ENCODE assay signal across 14 cellular contexts in the genomic region with DNA sequence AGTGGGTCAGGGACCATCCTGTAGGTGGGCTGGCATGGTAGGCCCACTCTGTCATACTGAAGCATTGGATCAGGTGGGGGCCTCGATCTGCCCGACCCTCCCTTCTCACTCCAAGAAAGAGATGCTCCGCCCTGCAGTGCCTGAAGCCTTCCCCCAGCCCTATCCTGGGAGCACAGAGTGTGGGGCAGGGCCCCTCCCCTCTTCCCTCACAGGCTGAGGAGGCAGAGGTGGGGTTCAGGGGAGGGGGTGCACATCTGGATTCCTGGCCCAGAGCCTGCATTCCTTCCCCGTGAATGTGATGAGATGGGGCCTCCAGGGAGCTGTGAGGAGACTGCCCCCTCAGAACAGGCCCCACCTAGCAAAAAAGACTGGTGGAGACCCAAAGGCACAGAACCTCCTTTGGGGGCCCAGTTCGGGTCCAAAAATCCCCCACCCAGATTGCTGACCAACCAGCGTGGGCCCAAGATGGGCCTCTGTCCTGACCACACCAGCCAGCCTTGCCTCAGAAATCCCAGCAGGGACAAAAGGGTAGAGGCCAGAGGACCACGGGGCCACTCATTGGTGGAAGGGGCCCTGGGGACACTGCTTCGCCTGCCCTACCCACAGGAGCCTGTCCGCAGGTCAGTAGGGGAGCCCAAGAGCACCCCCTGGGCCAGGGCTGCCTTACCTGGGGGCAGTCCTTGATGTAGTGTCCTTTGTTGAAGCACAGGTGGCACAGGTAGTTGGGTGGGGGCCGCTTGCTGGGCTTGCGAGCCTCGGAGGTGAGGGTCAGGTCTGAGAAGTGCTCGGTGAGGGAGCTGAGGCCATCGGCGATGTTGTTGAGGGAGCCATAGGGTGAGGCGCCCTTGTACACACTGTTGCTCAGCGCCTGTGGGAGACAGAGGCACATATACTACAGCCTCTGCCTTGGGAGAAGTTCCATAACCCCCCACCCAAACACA. TPM values are rescaled to one million over a fixed set of nuclear protein-coding genes. Genes with fewer than 3 reads are reported as not detected.
DNase-seq lines count a peak whose midpoint lies in the region; ATAC-seq and TF ChIP-seq lines count a peak whose summit lies in the region.
"Had no signal": no experiment of that assay in that cellular context is flagged by ENCODE, and none has a peak within 500 bp of the region (broad histone marks: within the 10 kb centered on the region; RNA-seq: fewer than 3 reads in every experiment).

No MANE protein-coding gene starts in this region.

- POLR2A ChIA-PET in A673 (lab: Charles Lee; ENCODE audit: low non-redundant PET) (no interaction called here), WTC11 (lab: Charles Lee) (no interaction called here)

- H3K4me1 ChIP-seq in A673 (ENCODE audit: insufficient read depth, low read length, poor library complexity, severe bottlenecking) = peaks cover 7% of the 10 kb centered on the region

- intact Hi-C loops in A673 (cut with micrococcal nuclease; ENCODE audit: unreplicated experiment) = no loop called here
- intact Hi-C loops in left ventricle myocardium superior (cut with micrococcal nuclease) = no loop called here
- intact Hi-C loops in sciatic nerve (cut with DNase I) = no loop called here

- H3K36me3 ChIP-seq in A673 (ENCODE audit: insufficient read depth, low read length, poor library complexity, severe bottlenecking) = no peaks in the 10 kb centered on the region
- H3K36me3 ChIP-seq in WERI-Rb-1 = no peaks in the 10 kb centered on the region

- peaks cover 14% of the 10 kb centered on the region for H3K4me1 Mint-ChIP-seq in WTC11
- H3K4me1 Mint-ChIP-seq: IgD-negative memory B cell had no signal

- CTCF ChIA-PET in A673 (lab: Charles Lee) (no interaction called here), WTC11 (lab: Charles Lee) (interaction anchor here (1.1 to 2.6 kb wide), 2 partner anchors 35 to 56 kb away, joined by 3 to 8 read pairs; no protein-coding TSS in a partner anchor)

- peaks cover 5% of the 10 kb centered on the region; the same call in 1 of the 2 replicates for H3K9me3 Mint-ChIP-seq in WTC11
- H3K9me3 Mint-ChIP-seq: activated naive CD4-positive, alpha-beta T cell treated with anti-CD3 and anti-CD28 coated beads for 36 hours had no signal

- TF ChIP-seq CTCF in A673 (conservative IDR thresholded peaks at IDR 0.05; ENCODE audit: low read depth, low read length) (no peak), WTC11 (IDR thresholded peaks at IDR 0.05) (no peak), WERI-Rb-1 (IDR thresholded peaks at IDR 0.05; ENCODE audit: low read depth, low read length) (no peak)

- no peak overlapping the region for H3K27ac Mint-ChIP-seq in WTC11
- H3K27ac Mint-ChIP-seq: activated CD8-positive, alpha-beta T cell treated with anti-CD3 and anti-CD28 coated beads, Interleukin-2, amount 10 ng/mL, durations not matched to agents 7 days and 5 days; activated naive CD4-positive, alpha-beta T cell treated with anti-CD3 and anti-CD28 coated beads for 36 hours; IgD-negative memory B cell; type B pancreatic cell had no signal

- DNase-seq in A673 (ENCODE audit: low spot score) (no peak), WTC11 (ENCODE audit: low spot score) (no peak), left ventricle myocardium superior (no peak), sciatic nerve (ENCODE audit: low spot score) (peak; percentile 68), mesenteric fat pad (ENCODE audit: low spot score) (no peak), islet precursor cell (no peak), WERI-Rb-1 (no peak)
- DNase-seq: activated CD8-positive, alpha-beta T cell treated with anti-CD3 and anti-CD28 coated beads, Interleukin-2, amount 10 ng/mL, durations not matched to agents 7 days and 5 days; activated naive CD4-positive, alpha-beta T cell treated with anti-CD3 and anti-CD28 coated beads for 36 hours; cerebellar nuclear complex; NCI-H524 treated with DMSO at 0.1 percent for 48 hours had no signal

- peak; percentile 57 for ATAC-seq in WTC11
- ATAC-seq in left ventricle myocardium superior = peak; percentile 11
- ATAC-seq in sciatic nerve = peak; percentile 53
- ATAC-seq in HG02885 (IDR thresholded peaks at IDR 0.05; ENCODE audit: poor library complexity, unreplicated experiment) = no peak
- ATAC-seq: activated CD8-positive, alpha-beta T cell treated with anti-CD3 and anti-CD28 coated beads, Interleukin-2, amount 10 ng/mL, durations not matched to agents 7 days and 5 days had no signal

- no peak overlapping the region for H3K4me3 Mint-ChIP-seq in WTC11
- H3K4me3 Mint-ChIP-seq: activated CD8-positive, alpha-beta T cell treated with anti-CD3 and anti-CD28 coated beads, Interleukin-2, amount 10 ng/mL, durations not matched to agents 7 days and 5 days; activated naive CD4-positive, alpha-beta T cell treated with anti-CD3 and anti-CD28 coated beads for 36 hours; IgD-negative memory B cell; type B pancreatic cell had no signal

- BruUV-seq in A673 (replicated peaks; lab: Mats Ljungman, UMichigan) = no TSS peak

- H3K4me3 ChIP-seq in A673 (ENCODE audit: low read depth, low read length, poor library complexity, severe bottlenecking) (no peak overlapping the region), WERI-Rb-1 (ENCODE audit: low read depth, low read length) (no peak overlapping the region)

- H3K27me3 Mint-ChIP-seq in WTC11 (ENCODE audit: low read depth) = no peaks in the 10 kb centered on the region
- H3K27me3 Mint-ChIP-seq: IgD-negative memory B cell, type B pancreatic cell had no signal

- H3K27me3 ChIP-seq in A673 (replicated peaks; ENCODE audit: insufficient read depth, low read depth, low read length, poor library complexity) (no peaks in the 10 kb centered on the region), WERI-Rb-1 (ENCODE audit: insufficient read depth, low read depth, severe bottlenecking) (no peaks in the 10 kb centered on the region)

- H3K27ac ChIP-seq in A673 (ENCODE audit: low read depth, low read length, poor library complexity, severe bottlenecking) (peak overlapping the region; percentile 18), WERI-Rb-1 (no peak overlapping the region)

- H3K9me3 ChIP-seq in A673 (ENCODE audit: low read depth, low read length, poor library complexity, severe bottlenecking) = no peaks in the 10 kb centered on the region
- H3K9me3 ChIP-seq in WERI-Rb-1 (ENCODE audit: severe bottlenecking) = no peaks in the 10 kb centered on the region

- no peaks in the 10 kb centered on the region for H3K36me3 Mint-ChIP-seq in WTC11

TF ChIP-seq in WTC11, 78 proteins besides CTCF, POLR2A, EP300 and RAD21 (continues in another document):
- TF ChIP-seq NFATC4 (CRISPR knock-in tag; IDR thresholded peaks at IDR 0.05) (no peak), RELA (CRISPR knock-in tag; IDR thresholded peaks at IDR 0.05; ENCODE audit: borderline replicate concordance) (no peak), GABPB1 (CRISPR knock-in tag; IDR thresholded peaks at IDR 0.05) (no peak), TP53 (CRISPR knock-in tag; IDR thresholded peaks at IDR 0.05) (no peak), MAX (CRISPR knock-in tag; IDR thresholded peaks at IDR 0.05) (no peak), FOXP1 (CRISPR knock-in tag; IDR thresholded peaks at IDR 0.05; ENCODE audit: borderline replicate concordance) (no peak), ZNF317 (CRISPR knock-in tag; IDR thresholded peaks at IDR 0.05; ENCODE audit: borderline replicate concordance, low read depth) (no peak), E2F5 (CRISPR knock-in tag; IDR thresholded peaks at IDR 0.05) (no peak), NR2C2 (CRISPR knock-in tag; IDR thresholded peaks at IDR 0.05) (no peak), ZNF121 (CRISPR knock-in tag; IDR thresholded peaks at IDR 0.05) (no peak)
- TF ChIP-seq, protein P1, sequence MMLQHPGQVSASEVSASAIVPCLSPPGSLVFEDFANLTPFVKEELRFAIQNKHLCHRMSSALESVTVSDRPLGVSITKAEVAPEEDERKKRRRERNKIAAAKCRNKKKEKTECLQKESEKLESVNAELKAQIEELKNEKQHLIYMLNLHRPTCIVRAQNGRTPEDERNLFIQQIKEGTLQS (CRISPR knock-in tag; conservative IDR thresholded peaks at IDR 0.05) = no peak
- TF ChIP-seq, protein P2, sequence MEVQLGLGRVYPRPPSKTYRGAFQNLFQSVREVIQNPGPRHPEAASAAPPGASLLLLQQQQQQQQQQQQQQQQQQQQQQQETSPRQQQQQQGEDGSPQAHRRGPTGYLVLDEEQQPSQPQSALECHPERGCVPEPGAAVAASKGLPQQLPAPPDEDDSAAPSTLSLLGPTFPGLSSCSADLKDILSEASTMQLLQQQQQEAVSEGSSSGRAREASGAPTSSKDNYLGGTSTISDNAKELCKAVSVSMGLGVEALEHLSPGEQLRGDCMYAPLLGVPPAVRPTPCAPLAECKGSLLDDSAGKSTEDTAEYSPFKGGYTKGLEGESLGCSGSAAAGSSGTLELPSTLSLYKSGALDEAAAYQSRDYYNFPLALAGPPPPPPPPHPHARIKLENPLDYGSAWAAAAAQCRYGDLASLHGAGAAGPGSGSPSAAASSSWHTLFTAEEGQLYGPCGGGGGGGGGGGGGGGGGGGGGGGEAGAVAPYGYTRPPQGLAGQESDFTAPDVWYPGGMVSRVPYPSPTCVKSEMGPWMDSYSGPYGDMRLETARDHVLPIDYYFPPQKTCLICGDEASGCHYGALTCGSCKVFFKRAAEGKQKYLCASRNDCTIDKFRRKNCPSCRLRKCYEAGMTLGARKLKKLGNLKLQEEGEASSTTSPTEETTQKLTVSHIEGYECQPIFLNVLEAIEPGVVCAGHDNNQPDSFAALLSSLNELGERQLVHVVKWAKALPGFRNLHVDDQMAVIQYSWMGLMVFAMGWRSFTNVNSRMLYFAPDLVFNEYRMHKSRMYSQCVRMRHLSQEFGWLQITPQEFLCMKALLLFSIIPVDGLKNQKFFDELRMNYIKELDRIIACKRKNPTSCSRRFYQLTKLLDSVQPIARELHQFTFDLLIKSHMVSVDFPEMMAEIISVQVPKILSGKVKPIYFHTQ (CRISPR knock-in tag; IDR thresholded peaks at IDR 0.05) = no peak

RNA-seq across cellular contexts. Expression of gene ZCCHC24, which starts 13.3 kb away (rescaled TPM):
- total RNA-seq in A673 (2021) (9.8 and 17.9 TPM in 2 replicates), WTC11 (2021) (6.0 to 7.7 TPM (median 6.2 TPM) in 3 replicates), left ventricle myocardium superior (49.0 TPM), sciatic nerve (150 TPM), mesenteric fat pad (90.8 TPM)
